Comparison of ENCODE assay signal across 28 cellular contexts in the genomic region with DNA sequence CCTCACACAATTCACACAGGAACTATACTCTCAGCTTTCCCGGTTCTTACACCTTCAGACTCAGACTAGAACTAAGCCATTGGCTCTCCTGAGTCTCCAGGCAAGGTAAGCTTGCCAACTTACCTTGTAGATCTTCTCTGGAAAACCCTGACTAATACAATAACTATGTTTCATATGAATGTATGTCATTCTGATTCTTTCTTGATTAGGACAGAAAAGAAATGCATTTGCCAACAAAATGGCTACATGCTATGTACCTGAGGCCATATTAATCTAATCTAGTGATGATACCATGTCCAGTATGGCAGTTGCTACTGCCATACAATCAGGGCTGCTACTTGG.
"Had no signal": no experiment of that assay in that cellular context is flagged by ENCODE, and none has a peak within 500 bp of the region (broad histone marks: within the 10 kb centered on the region; RNA-seq: fewer than 3 reads in every experiment).

No MANE protein-coding gene starts in this region.

- H3K4me3 ChIP-seq: colonic mucosa, gastrocnemius medialis, heart left ventricle, hepatocyte, lower lobe of right lung, mucosa of descending colon, neural progenitor cell, smooth muscle cell, suprapubic skin, transverse colon had no signal

- DNase-seq: colonic mucosa; effector memory CD4-positive, alpha-beta T cell; gastrocnemius medialis; heart left ventricle; kidney glomerular epithelial cell; left ventricle myocardium superior; lower lobe of right lung; mucosa of descending colon; naive B cell; stimulated activated CD4-positive, alpha-beta T cell treated with anti-CD3 and anti-CD28 coated beads, Interleukin-12 subunit alpha, Interleukin-12 subunit beta, amount 100 ng/mL, for 4 hours; stimulated activated CD4-positive, alpha-beta T cell treated with anti-CD3 and anti-CD28 coated beads, Interleukin-1b, Interleukin-23, amount 100 ng/mL, for 48 hours; stimulated activated CD4-positive, alpha-beta T cell treated with anti-CD3 and anti-CD28 coated beads, Interleukin-4, amount 100 ng/mL, for 1 hour; stimulated activated CD8-positive, alpha-beta memory T cell treated with anti-CD3 and anti-CD28 coated beads, Interleukin-4, amount 100 ng/mL, for 48 hours; stimulated activated naive CD4-positive, alpha-beta T cell; stimulated activated naive CD8-positive, alpha-beta T cell treated with anti-CD3 and anti-CD28 coated beads, Interleukin-15, amount 100 ng/mL, for 72 hours; transverse colon had no signal

- H3K27ac ChIP-seq: colonic mucosa, gastrocnemius medialis, heart left ventricle, hepatocyte, lower lobe of right lung, neural progenitor cell, parathyroid adenoma, suprapubic skin, transverse colon had no signal

- H3K9ac ChIP-seq: neural progenitor cell, parathyroid adenoma had no signal

- H3K27ac Mint-ChIP-seq: dendritic cell treated with granulocyte-macrophage colony-stimulating factor and Interleukin-4, amounts not matched to agents 40 ng/mL and 50 ng/mL, for 4 days; memory B cell; mesothelial cell of epicardium; naive B cell; natural killer cell treated with Interleukin-12 subunit alpha and Interleukin-12 subunit beta and Interleukin-15 and Interleukin-18, amount 100 ng/mL, for 72 hours; neural progenitor cell; progenitor cell of endocrine pancreas; stimulated activated naive CD8-positive, alpha-beta T cell treated with anti-CD3 and anti-CD28 coated beads, Interleukin-15, amount 100 ng/mL, for 72 hours had no signal

- H3K4me1 Mint-ChIP-seq: central memory CD8-positive, alpha-beta T cell; memory B cell; mesothelial cell of epicardium; naive B cell; neural progenitor cell; stimulated activated naive CD8-positive, alpha-beta T cell treated with anti-CD3 and anti-CD28 coated beads, Interleukin-15, amount 100 ng/mL, for 72 hours had no signal

- ATAC-seq: gastrocnemius medialis; heart left ventricle; left ventricle myocardium superior; lower lobe of right lung; mucosa of descending colon; natural killer cell treated with Interleukin-12 subunit alpha and Interleukin-12 subunit beta and Interleukin-15 and Interleukin-18, amount 100 ng/mL, for 72 hours; sciatic nerve had no signal

- H3K36me3 Mint-ChIP-seq: memory B cell; mesothelial cell of epicardium; naive B cell; natural killer cell treated with Interleukin-12 subunit alpha and Interleukin-12 subunit beta and Interleukin-15 and Interleukin-18, amount 100 ng/mL, for 72 hours; neural progenitor cell had no signal

- H3K4me3 Mint-ChIP-seq: central memory CD8-positive, alpha-beta T cell; dendritic cell treated with granulocyte-macrophage colony-stimulating factor and Interleukin-4, amounts not matched to agents 40 ng/mL and 50 ng/mL, for 4 days; memory B cell; mesothelial cell of epicardium; naive B cell; natural killer cell treated with Interleukin-12 subunit alpha and Interleukin-12 subunit beta and Interleukin-15 and Interleukin-18, amount 100 ng/mL, for 72 hours; neural progenitor cell; stimulated activated naive CD8-positive, alpha-beta T cell treated with anti-CD3 and anti-CD28 coated beads, Interleukin-15, amount 100 ng/mL, for 72 hours had no signal

- H3K27me3 ChIP-seq: colonic mucosa, gastrocnemius medialis, hepatocyte, suprapubic skin, transverse colon had no signal

- H3K27me3 Mint-ChIP-seq: central memory CD8-positive, alpha-beta T cell had no signal

- H3K9me3 Mint-ChIP-seq: central memory CD8-positive, alpha-beta T cell; dendritic cell treated with granulocyte-macrophage colony-stimulating factor and Interleukin-4, amounts not matched to agents 40 ng/mL and 50 ng/mL, for 4 days; memory B cell; mesothelial cell of epicardium; naive B cell; natural killer cell treated with Interleukin-12 subunit alpha and Interleukin-12 subunit beta and Interleukin-15 and Interleukin-18, amount 100 ng/mL, for 72 hours; neural progenitor cell; stimulated activated naive CD8-positive, alpha-beta T cell treated with anti-CD3 and anti-CD28 coated beads, Interleukin-15, amount 100 ng/mL, for 72 hours had no signal

- H3K9me3 ChIP-seq: colonic mucosa, gastrocnemius medialis, heart left ventricle, lower lobe of right lung, mucosa of descending colon, suprapubic skin, transverse colon had no signal

- H3K36me3 ChIP-seq: colonic mucosa, gastrocnemius medialis, heart left ventricle, lower lobe of right lung, neural progenitor cell, suprapubic skin, transverse colon had no signal

- H3K4me1 ChIP-seq: colonic mucosa, gastrocnemius medialis, heart left ventricle, lower lobe of right lung, neural progenitor cell, parathyroid adenoma, suprapubic skin had no signal
